Comparison of ENCODE assay signal across 11 cellular contexts in the genomic region with DNA sequence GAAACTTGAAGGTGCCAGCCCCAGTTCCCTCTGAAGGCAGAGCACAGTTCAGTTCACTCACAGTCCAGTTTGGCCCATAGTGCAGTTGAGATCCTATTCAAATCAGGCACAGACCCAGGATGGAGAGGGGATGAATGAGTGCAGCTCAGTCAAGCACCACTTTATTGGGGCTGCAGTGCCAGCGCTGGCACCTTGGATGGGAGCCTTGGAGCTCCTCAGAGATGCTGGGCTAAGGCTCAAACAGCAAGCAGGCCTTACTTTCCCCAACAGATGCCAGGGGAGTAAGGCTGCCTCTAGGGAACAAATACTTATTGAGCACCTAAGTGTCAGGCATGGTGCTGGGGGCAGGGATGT.
DNase-seq lines count a peak whose midpoint lies in the region; ATAC-seq and TF ChIP-seq lines count a peak whose summit lies in the region.
"Had no signal": no experiment of that assay in that cellular context is flagged by ENCODE, and none has a peak within 500 bp of the region (broad histone marks: within the 10 kb centered on the region; RNA-seq: fewer than 3 reads in every experiment).

No MANE protein-coding gene starts in this region.

- H3K9me3 ChIP-seq in heart left ventricle, result no peaks in the 10 kb centered on the region
- H3K9me3 ChIP-seq in esophagus muscularis mucosa, result no peaks in the 10 kb centered on the region
- H3K9me3 ChIP-seq in sigmoid colon, result no peaks in the 10 kb centered on the region
- H3K9me3 ChIP-seq: BE2C, HAP-1 had no signal

- peaks cover 2 to 4% (median 2%) of the 10 kb centered on the region in 3 donors for H3K27me3 Mint-ChIP-seq in CD14-positive monocyte (ENCODE audit: low read depth in 3 of 3)

- H3K36me3 Mint-ChIP-seq in CD14-positive monocyte, result no peaks in the 10 kb centered on the region
- H3K36me3 Mint-ChIP-seq: CD4-positive, alpha-beta memory T cell had no signal

- H3K4me1 ChIP-seq in heart left ventricle (peaks cover 0 to 28% (median 10%) of the 10 kb centered on the region in 12 donors), esophagus muscularis mucosa (peaks cover 13 to 30% (median 20%) of the 10 kb centered on the region in 4 donors), sigmoid colon (no peaks in the 10 kb centered on the region)
- H3K4me1 ChIP-seq: HAP-1 had no signal

- H3K4me1 Mint-ChIP-seq in CD14-positive monocyte, result peaks cover 4% of the 10 kb centered on the region
- H3K4me1 Mint-ChIP-seq: CD4-positive, alpha-beta memory T cell had no signal

- no peaks in the 10 kb centered on the region for H3K36me3 ChIP-seq in heart left ventricle
- H3K36me3 ChIP-seq in esophagus muscularis mucosa, result no peaks in the 10 kb centered on the region
- H3K36me3 ChIP-seq in sigmoid colon, result no peaks in the 10 kb centered on the region
- H3K36me3 ChIP-seq: BE2C, HAP-1 had no signal

- 91 to 100% (median 100%) methylated on average over 1 of the region's 1 CpG for WGBS in heart left ventricle, 4 donors
- 80% methylated on average over 1 of the region's 1 CpG for whole genome bisulfite sequencing in esophagus muscularis mucosa
- WGBS in sigmoid colon, 2 donors, result 96 to 98% methylated on average over 1 of the region's 1 CpG

- H3K27me3 ChIP-seq in heart left ventricle (no peaks in the 10 kb centered on the region), esophagus muscularis mucosa (no peaks in the 10 kb centered on the region), sigmoid colon (no peaks in the 10 kb centered on the region)
- H3K27me3 ChIP-seq: BE2C had no signal

- H3K27ac Mint-ChIP-seq in CD14-positive monocyte, result peak overlapping the region in 1 of 7 donors; percentile 75

- TF ChIP-seq EP300 in esophagus muscularis mucosa (IDR thresholded peaks at IDR 0.05), result no peak
- TF ChIP-seq EP300 in sigmoid colon (IDR thresholded peaks at IDR 0.05), result no peak

- TF ChIP-seq POLR2A in heart left ventricle (IDR thresholded peaks at IDR 0.05), result no peak
- no peak for TF ChIP-seq POLR2A in esophagus muscularis mucosa (IDR thresholded peaks at IDR 0.05; ENCODE audit: low read depth)
- no peak for TF ChIP-seq POLR2A in sigmoid colon (IDR thresholded peaks at IDR 0.05)

- H3K4me3 Mint-ChIP-seq in CD14-positive monocyte, result no peak overlapping the region
- H3K4me3 Mint-ChIP-seq: CD4-positive, alpha-beta memory T cell had no signal

- H3K27ac ChIP-seq in heart left ventricle (no peak overlapping the region), esophagus muscularis mucosa (replicated peaks in 1 of 4) (no peak overlapping the region), sigmoid colon (no peak overlapping the region)
- H3K27ac ChIP-seq: HL-60 had no signal

- H3K9me3 Mint-ChIP-seq in CD14-positive monocyte, result no peaks in the 10 kb centered on the region
- H3K9me3 Mint-ChIP-seq: CD4-positive, alpha-beta memory T cell had no signal

- DNase-seq in Right ventricle myocardium inferior (ENCODE audit: missing footprints) (peak; percentile 28), heart left ventricle (no peak), esophagus muscularis mucosa (ENCODE audit: extremely low spot score) (peak; percentile 66), medulla oblongata (ENCODE audit: extremely low spot score) (peak; percentile 71), NCI-H526 treated with DMSO at 0.1 percent for 48 hours (lab: John Stamatoyannopoulos, UW) (no peak), sigmoid colon (no peak), CD14-positive monocyte (ENCODE audit: low spot score) (no peak)
- DNase-seq: CD4-positive, alpha-beta memory T cell had no signal

- intact Hi-C loops in Right ventricle myocardium inferior (cut with DNase I), result no loop called here
- intact Hi-C loops in heart left ventricle (cut with DNase I), result loop anchor here in 4 of 10 donors (10.0 kb wide), 2 partner anchors 185 to 225 kb away; no protein-coding TSS in a partner anchor
- intact Hi-C loops in esophagus muscularis mucosa (cut with DNase I), result no loop called here
- intact Hi-C loops in sigmoid colon (cut with DNase I), result no loop called here
- intact Hi-C loops in CD14-positive monocyte (cut with micrococcal nuclease), result no loop called here

- TF ChIP-seq CTCF in heart left ventricle (IDR thresholded peaks at IDR 0.05), result no peak
- no peak for TF ChIP-seq CTCF in esophagus muscularis mucosa (IDR thresholded peaks at IDR 0.05)
- no peak for TF ChIP-seq CTCF in sigmoid colon (IDR thresholded peaks at IDR 0.05)
- no peak for TF ChIP-seq CTCF in CD14-positive monocyte (IDR thresholded peaks at IDR 0.05)

- H3K4me3 ChIP-seq in heart left ventricle (no peak overlapping the region), esophagus muscularis mucosa (no peak overlapping the region), sigmoid colon (no peak overlapping the region)
- H3K4me3 ChIP-seq: HAP-1 had no signal

- ATAC-seq in Right ventricle myocardium inferior (no peak), heart left ventricle (no peak)

Comparison
In these comparisons a context has a peak if more than half of its experiments do, and no peak if none do; other contexts are left out.
1. DNase-seq: peak in Right ventricle myocardium inferior (single experiment), esophagus muscularis mucosa (single experiment) and medulla oblongata (single experiment); none in heart left ventricle (0 of 5), NCI-H526 treated with DMSO at 0.1 percent for 48 hours (single experiment), sigmoid colon (single experiment) and CD14-positive monocyte (single experiment).